In the genomic region with DNA sequence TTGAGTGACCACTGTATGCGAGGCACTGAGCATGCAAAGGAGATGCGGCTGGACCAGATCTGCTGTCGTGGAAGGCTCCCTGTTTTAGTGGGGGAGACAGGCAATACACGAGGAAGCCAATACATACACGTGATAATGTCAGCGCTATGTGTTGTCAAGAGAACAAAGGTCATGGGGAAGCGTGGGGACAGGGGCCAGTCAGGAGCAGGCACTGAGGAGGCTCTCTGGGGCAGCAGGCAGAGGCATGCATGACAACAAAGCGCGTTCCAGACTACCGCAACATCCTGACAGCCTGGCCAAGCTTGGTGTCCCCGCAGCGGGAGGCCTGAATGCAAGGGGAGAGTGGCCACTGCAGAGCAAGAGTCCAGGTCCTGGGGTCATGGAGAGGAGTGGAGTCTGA, we compare ENCODE assay signal across 22 cellular contexts.
A peak's percentile ranks its signal among the peaks of the same experiment; 100 is the strongest.
DNase-seq lines count a peak whose midpoint lies in the region; ATAC-seq, FAIRE-seq and TF ChIP-seq lines count a peak whose summit lies in the region.
"Had no signal": no experiment of that assay in that cellular context is flagged by ENCODE, and none has a peak within 500 bp of the region (broad histone marks: within the 10 kb centered on the region; RNA-seq: fewer than 3 reads in every experiment).

No MANE protein-coding gene starts in this region.

- H3K4me3 ChIP-seq in neural progenitor cell: no peak overlapping the region
- no peak overlapping the region for H3K4me3 ChIP-seq in GM23338
- H3K4me3 ChIP-seq: GM12878, GM23248, K562 had no signal

- peaks cover 4% of the 10 kb centered on the region; the same call in 1 of the 2 replicates for H3K9me2 ChIP-seq in GM23338 (ENCODE audit: insufficient read depth)

- FAIRE-seq in H54 (lab: Jason Lieb, UNC): no peak
- FAIRE-seq: GM12878, GM18507, HTR-8/SVneo, K562 had no signal

- TF ChIP-seq CTCF in neural progenitor cell (IDR thresholded peaks at IDR 0.05): no peak
- TF ChIP-seq CTCF in GM23338 (conservative IDR thresholded peaks at IDR 0.05; ENCODE audit: low read depth in 2 of 2): no peak

- H3K27me3 ChIP-seq in neural progenitor cell: no peaks in the 10 kb centered on the region
- no peaks in the 10 kb centered on the region for H3K27me3 ChIP-seq in GM23338 (ENCODE audit: insufficient read depth)

- H3K4me2 ChIP-seq in neural progenitor cell (no peak overlapping the region), GM23338 (no peak overlapping the region)

- H3K27ac Mint-ChIP-seq in neural progenitor cell: peak overlapping the region; percentile 88
- H3K27ac Mint-ChIP-seq in GM23338: no peak overlapping the region
- H3K27ac Mint-ChIP-seq: CD4-positive, alpha-beta T cell; HFFc6 had no signal

- H3K36me3 Mint-ChIP-seq in neural progenitor cell: peaks cover 3% of the 10 kb centered on the region
- H3K36me3 Mint-ChIP-seq in GM23338 (ENCODE audit: low read depth): peaks cover 11% of the 10 kb centered on the region

- ATAC-seq in GM23338: no peak
- ATAC-seq in GM18870 (IDR thresholded peaks at IDR 0.05; ENCODE audit: unreplicated experiment): no peak
- ATAC-seq: GM12878, K562 had no signal

- peak; percentile 37 for DNase-seq in activated effector memory CD4-positive, alpha-beta T cell treated with anti-CD3 and anti-CD28 coated beads, Interleukin-2, amount 50 U/mL, for 16 hours
- no peak for DNase-seq in activated effector memory CD4-positive, alpha-beta T cell treated with Interleukin-2 at 50 U/mL for 16 hours
- DNase-seq in brain pericyte (ENCODE audit: low read depth, low spot score) (peak; percentile 58), neural progenitor cell (ENCODE audit: low spot score) (no peak), GM23338 (ENCODE audit: low spot score) (no peak), H54 (ENCODE audit: insufficient read length, low spot score) (no peak)
- DNase-seq in effector CD8-positive, alpha-beta T cell (lab: John Stamatoyannopoulos, UW): no peak
- DNase-seq: AML-193; C1 segment of cervical spinal cord; Calu3; CD4-positive, alpha-beta T cell; DMS 273 treated with DMSO at 0.1 percent for 48 hours; DMS79; GM23248; HCEC 1CT; HFFc6 had no signal

- H3K27me3 Mint-ChIP-seq in neural progenitor cell (ENCODE audit: insufficient read depth, low read depth): peaks cover 2% of the 10 kb centered on the region
- H3K27me3 Mint-ChIP-seq in GM23338 (ENCODE audit: insufficient read depth, low read depth, poor library complexity): peaks cover 6% of the 10 kb centered on the region
- H3K27me3 Mint-ChIP-seq: CD4-positive, alpha-beta T cell had no signal

- H3K9me3 Mint-ChIP-seq in neural progenitor cell: peaks cover 21% of the 10 kb centered on the region
- peaks cover 22% of the 10 kb centered on the region for H3K9me3 Mint-ChIP-seq in GM23338

- no peak overlapping the region for H3K9ac ChIP-seq in neural progenitor cell
- H3K9ac ChIP-seq: GM23248 had no signal

- H4K20me1 ChIP-seq in neural progenitor cell (ENCODE audit: low read depth) (no peaks in the 10 kb centered on the region), GM23338 (replicated peaks; ENCODE audit: insufficient read depth) (no peaks in the 10 kb centered on the region)

- H3K4me1 ChIP-seq in neural progenitor cell (no peaks in the 10 kb centered on the region), GM23338 (ENCODE audit: insufficient read depth) (0 out of 2 replicates have a peak, but pooled peaks cover 6% of the 10 kb centered on the region)

- peaks cover 10% of the 10 kb centered on the region for H3K4me1 Mint-ChIP-seq in neural progenitor cell
- peaks cover 10% of the 10 kb centered on the region for H3K4me1 Mint-ChIP-seq in GM23338

- no peaks in the 10 kb centered on the region for H3K9me3 ChIP-seq in neural progenitor cell (ENCODE audit: low read depth)

- H3K79me2 ChIP-seq in neural progenitor cell (ENCODE audit: low read depth) (no peaks in the 10 kb centered on the region), GM23338 (replicated peaks; ENCODE audit: insufficient read depth) (no peaks in the 10 kb centered on the region)

- TF ChIP-seq POLR2A in H54 (IDR thresholded peaks at IDR 0.05; ENCODE audit: low read depth, low read length): no peak

- H3K36me3 ChIP-seq in neural progenitor cell (no peaks in the 10 kb centered on the region), GM23338 (ENCODE audit: insufficient read depth) (no peaks in the 10 kb centered on the region)

- no peak overlapping the region for H3K27ac ChIP-seq in neural progenitor cell
- no peak overlapping the region for H3K27ac ChIP-seq in GM23338 (ENCODE audit: low read depth)
- H3K27ac ChIP-seq: 22Rv1, GM23248 had no signal

- H3F3A ChIP-seq in neural progenitor cell (ENCODE audit: low read depth): no peaks in the 10 kb centered on the region
- no peaks in the 10 kb centered on the region for H3F3A ChIP-seq in GM23338 (replicated peaks; ENCODE audit: low read depth)

- H3K4me3 Mint-ChIP-seq in neural progenitor cell: no peak overlapping the region
- no peak overlapping the region for H3K4me3 Mint-ChIP-seq in GM23338
- H3K4me3 Mint-ChIP-seq: CD4-positive, alpha-beta T cell; HFFc6 had no signal

- H2AFZ ChIP-seq in neural progenitor cell (replicated peaks): no peak overlapping the region
- no peak overlapping the region for H2AFZ ChIP-seq in GM23338
- H2AFZ ChIP-seq: GM23248 had no signal

TF ChIP-seq in GM23338, 12 proteins besides CTCF, POLR2A, EP300 and RAD21 (continues in another document):
- no peak for TF ChIP-seq STAT1 (IDR thresholded peaks at IDR 0.05; ENCODE audit: unreplicated experiment)
- TF ChIP-seq, protein P1, sequence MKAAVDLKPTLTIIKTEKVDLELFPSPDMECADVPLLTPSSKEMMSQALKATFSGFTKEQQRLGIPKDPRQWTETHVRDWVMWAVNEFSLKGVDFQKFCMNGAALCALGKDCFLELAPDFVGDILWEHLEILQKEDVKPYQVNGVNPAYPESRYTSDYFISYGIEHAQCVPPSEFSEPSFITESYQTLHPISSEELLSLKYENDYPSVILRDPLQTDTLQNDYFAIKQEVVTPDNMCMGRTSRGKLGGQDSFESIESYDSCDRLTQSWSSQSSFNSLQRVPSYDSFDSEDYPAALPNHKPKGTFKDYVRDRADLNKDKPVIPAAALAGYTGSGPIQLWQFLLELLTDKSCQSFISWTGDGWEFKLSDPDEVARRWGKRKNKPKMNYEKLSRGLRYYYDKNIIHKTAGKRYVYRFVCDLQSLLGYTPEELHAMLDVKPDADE (IDR thresholded peaks at IDR 0.05): no peak
- TF ChIP-seq, protein P2, sequence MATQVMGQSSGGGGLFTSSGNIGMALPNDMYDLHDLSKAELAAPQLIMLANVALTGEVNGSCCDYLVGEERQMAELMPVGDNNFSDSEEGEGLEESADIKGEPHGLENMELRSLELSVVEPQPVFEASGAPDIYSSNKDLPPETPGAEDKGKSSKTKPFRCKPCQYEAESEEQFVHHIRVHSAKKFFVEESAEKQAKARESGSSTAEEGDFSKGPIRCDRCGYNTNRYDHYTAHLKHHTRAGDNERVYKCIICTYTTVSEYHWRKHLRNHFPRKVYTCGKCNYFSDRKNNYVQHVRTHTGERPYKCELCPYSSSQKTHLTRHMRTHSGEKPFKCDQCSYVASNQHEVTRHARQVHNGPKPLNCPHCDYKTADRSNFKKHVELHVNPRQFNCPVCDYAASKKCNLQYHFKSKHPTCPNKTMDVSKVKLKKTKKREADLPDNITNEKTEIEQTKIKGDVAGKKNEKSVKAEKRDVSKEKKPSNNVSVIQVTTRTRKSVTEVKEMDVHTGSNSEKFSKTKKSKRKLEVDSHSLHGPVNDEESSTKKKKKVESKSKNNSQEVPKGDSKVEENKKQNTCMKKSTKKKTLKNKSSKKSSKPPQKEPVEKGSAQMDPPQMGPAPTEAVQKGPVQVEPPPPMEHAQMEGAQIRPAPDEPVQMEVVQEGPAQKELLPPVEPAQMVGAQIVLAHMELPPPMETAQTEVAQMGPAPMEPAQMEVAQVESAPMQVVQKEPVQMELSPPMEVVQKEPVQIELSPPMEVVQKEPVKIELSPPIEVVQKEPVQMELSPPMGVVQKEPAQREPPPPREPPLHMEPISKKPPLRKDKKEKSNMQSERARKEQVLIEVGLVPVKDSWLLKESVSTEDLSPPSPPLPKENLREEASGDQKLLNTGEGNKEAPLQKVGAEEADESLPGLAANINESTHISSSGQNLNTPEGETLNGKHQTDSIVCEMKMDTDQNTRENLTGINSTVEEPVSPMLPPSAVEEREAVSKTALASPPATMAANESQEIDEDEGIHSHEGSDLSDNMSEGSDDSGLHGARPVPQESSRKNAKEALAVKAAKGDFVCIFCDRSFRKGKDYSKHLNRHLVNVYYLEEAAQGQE (IDR thresholded peaks at IDR 0.05; ENCODE audit: unreplicated experiment): no peak
- TF ChIP-seq JUNB (IDR thresholded peaks at IDR 0.05; ENCODE audit: unreplicated experiment): no peak
- TF ChIP-seq ZNF114 (CRISPR knock-in tag; IDR thresholded peaks at IDR 0.05): no peak
- TF ChIP-seq CREB1 (CRISPR knock-in tag; IDR thresholded peaks at IDR 0.05; ENCODE audit: low read depth): no peak
- no peak for TF ChIP-seq NANOG (IDR thresholded peaks at IDR 0.05; ENCODE audit: borderline replicate concordance)

Comparison
In these comparisons a context has a peak if more than half of its experiments do, and no peak if none do; other contexts are left out.
1. DNase-seq: peak in activated effector memory CD4-positive, alpha-beta T cell treated with anti-CD3 and anti-CD28 coated beads, Interleukin-2, amount 50 U/mL, for 16 hours (single experiment) and brain pericyte (single experiment); none in activated effector memory CD4-positive, alpha-beta T cell treated with Interleukin-2 at 50 U/mL for 16 hours (single experiment), neural progenitor cell (single experiment), GM23338 (single experiment), H54 (single experiment) and effector CD8-positive, alpha-beta T cell (single experiment).